ENCODE assay signal across 1 cellular context in the genomic region with DNA sequence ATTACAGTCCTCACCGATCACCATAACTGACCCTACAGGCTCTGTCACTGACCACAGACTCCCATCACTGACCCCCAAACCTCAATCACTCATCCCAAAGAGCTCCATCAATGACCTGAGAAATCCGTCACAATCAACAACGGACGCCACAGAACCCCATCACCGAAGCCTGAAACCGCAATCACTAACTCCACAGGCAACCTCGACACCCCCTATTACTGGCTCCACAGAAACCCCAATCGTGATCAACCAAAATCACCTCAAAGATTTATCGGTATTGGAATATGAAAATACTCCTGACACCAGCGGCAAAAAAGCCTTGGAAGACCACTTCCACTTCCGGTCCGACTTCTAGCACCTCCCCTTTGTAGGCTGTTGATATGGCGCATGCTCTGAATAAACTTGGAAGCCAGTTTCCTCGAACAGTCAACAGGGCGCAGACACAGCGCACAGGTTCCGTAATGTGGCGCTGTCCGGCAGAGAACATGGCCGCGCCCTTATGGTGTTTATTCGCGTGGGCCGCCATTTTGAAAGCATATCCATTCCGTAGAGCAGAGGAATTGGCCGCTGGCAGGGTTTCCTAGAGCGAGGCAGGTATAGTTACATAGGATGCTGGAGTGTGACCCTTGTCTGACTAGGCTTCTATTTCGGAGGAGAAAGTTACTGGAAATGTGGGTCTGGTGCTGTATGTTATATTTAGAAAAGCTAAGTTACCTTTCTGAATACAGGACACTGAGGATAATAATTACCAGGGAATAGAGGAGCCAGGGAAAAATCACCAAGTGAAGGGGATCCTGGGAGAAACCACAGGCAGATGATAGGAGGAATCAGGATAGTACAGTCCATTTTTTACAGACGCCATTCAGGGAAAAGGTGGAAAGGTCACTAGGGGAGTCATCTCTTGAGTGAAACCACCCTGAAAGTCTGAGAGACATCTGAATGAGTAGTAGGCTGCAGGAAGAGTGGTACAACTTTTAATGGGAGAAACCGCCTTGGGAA.
A peak's percentile ranks its signal among the peaks of the same experiment; 100 is the strongest.
TF ChIP-seq lines count a peak whose summit lies in the region.

A gene (minus strand): TSS at position 328 of the 999 bp plus-strand sequence. CDS start 2,785 bp downstream, outside the sequence.

TF ChIP-seq in HepG2, 621 proteins besides CTCF, POLR2A, EP300 and RAD21 (continued from another document and continues in another):
- TF ChIP-seq, protein P1, sequence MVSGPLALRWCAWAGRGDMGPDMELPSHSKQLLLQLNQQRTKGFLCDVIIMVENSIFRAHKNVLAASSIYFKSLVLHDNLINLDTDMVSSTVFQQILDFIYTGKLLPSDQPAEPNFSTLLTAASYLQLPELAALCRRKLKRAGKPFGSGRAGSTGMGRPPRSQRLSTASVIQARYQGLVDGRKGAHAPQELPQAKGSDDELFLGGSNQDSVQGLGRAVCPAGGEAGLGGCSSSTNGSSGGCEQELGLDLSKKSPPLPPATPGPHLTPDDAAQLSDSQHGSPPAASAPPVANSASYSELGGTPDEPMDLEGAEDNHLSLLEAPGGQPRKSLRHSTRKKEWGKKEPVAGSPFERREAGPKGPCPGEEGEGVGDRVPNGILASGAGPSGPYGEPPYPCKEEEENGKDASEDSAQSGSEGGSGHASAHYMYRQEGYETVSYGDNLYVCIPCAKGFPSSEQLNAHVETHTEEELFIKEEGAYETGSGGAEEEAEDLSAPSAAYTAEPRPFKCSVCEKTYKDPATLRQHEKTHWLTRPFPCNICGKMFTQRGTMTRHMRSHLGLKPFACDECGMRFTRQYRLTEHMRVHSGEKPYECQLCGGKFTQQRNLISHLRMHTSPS (CRISPR knock-in tag; IDR thresholded peaks at IDR 0.05; ENCODE audit: low read depth) = no peak
- TF ChIP-seq, protein P2, sequence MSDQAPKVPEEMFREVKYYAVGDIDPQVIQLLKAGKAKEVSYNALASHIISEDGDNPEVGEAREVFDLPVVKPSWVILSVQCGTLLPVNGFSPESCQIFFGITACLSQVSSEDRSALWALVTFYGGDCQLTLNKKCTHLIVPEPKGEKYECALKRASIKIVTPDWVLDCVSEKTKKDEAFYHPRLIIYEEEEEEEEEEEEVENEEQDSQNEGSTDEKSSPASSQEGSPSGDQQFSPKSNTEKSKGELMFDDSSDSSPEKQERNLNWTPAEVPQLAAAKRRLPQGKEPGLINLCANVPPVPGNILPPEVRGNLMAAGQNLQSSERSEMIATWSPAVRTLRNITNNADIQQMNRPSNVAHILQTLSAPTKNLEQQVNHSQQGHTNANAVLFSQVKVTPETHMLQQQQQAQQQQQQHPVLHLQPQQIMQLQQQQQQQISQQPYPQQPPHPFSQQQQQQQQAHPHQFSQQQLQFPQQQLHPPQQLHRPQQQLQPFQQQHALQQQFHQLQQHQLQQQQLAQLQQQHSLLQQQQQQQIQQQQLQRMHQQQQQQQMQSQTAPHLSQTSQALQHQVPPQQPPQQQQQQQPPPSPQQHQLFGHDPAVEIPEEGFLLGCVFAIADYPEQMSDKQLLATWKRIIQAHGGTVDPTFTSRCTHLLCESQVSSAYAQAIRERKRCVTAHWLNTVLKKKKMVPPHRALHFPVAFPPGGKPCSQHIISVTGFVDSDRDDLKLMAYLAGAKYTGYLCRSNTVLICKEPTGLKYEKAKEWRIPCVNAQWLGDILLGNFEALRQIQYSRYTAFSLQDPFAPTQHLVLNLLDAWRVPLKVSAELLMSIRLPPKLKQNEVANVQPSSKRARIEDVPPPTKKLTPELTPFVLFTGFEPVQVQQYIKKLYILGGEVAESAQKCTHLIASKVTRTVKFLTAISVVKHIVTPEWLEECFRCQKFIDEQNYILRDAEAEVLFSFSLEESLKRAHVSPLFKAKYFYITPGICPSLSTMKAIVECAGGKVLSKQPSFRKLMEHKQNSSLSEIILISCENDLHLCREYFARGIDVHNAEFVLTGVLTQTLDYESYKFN (CRISPR knock-in tag; conservative IDR thresholded peaks at IDR 0.05) = no peak
- TF ChIP-seq ESRRA (CRISPR knock-in tag; IDR thresholded peaks at IDR 0.05; ENCODE audit: low read depth) = no peak
- peak; percentile 96 for TF ChIP-seq EHMT2 (IDR thresholded peaks at IDR 0.05; ENCODE audit: borderline replicate concordance, low read depth, low read length)
- TF ChIP-seq BORCS8-MEF2B (CRISPR knock-in tag; IDR thresholded peaks at IDR 0.05) = 0 out of 2 replicates have a peak, but pooled peaks have one; percentile 53
- TF ChIP-seq, protein P3, sequence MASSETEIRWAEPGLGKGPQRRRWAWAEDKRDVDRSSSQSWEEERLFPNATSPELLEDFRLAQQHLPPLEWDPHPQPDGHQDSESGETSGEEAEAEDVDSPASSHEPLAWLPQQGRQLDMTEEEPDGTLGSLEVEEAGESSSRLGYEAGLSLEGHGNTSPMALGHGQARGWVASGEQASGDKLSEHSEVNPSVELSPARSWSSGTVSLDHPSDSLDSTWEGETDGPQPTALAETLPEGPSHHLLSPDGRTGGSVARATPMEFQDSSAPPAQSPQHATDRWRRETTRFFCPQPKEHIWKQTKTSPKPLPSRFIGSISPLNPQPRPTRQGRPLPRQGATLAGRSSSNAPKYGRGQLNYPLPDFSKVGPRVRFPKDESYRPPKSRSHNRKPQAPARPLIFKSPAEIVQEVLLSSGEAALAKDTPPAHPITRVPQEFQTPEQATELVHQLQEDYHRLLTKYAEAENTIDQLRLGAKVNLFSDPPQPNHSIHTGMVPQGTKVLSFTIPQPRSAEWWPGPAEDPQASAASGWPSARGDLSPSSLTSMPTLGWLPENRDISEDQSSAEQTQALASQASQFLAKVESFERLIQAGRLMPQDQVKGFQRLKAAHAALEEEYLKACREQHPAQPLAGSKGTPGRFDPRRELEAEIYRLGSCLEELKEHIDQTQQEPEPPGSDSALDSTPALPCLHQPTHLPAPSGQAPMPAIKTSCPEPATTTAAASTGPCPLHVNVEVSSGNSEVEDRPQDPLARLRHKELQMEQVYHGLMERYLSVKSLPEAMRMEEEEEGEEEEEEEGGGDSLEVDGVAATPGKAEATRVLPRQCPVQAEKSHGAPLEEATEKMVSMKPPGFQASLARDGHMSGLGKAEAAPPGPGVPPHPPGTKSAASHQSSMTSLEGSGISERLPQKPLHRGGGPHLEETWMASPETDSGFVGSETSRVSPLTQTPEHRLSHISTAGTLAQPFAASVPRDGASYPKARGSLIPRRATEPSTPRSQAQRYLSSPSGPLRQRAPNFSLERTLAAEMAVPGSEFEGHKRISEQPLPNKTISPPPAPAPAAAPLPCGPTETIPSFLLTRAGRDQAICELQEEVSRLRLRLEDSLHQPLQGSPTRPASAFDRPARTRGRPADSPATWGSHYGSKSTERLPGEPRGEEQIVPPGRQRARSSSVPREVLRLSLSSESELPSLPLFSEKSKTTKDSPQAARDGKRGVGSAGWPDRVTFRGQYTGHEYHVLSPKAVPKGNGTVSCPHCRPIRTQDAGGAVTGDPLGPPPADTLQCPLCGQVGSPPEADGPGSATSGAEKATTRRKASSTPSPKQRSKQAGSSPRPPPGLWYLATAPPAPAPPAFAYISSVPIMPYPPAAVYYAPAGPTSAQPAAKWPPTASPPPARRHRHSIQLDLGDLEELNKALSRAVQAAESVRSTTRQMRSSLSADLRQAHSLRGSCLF (CRISPR knock-in tag; IDR thresholded peaks at IDR 0.05; ENCODE audit: borderline replicate concordance) = no peak
- TF ChIP-seq ASH2L (IDR thresholded peaks at IDR 0.05; ENCODE audit: insufficient read length, low read depth, low read length) = peak; percentile 64
- TF ChIP-seq ZNF766 (CRISPR knock-in tag; IDR thresholded peaks at IDR 0.05; ENCODE audit: borderline replicate concordance) = peak; percentile 58; the same call in 1 of the 2 replicates
- TF ChIP-seq ZNF879 (CRISPR knock-in tag; IDR thresholded peaks at IDR 0.05) = no peak
- no peak for TF ChIP-seq ZFP41 (CRISPR knock-in tag; IDR thresholded peaks at IDR 0.05; ENCODE audit: borderline replicate concordance)
- no peak for TF ChIP-seq MZF1 (CRISPR knock-in tag; IDR thresholded peaks at IDR 0.05; ENCODE audit: borderline replicate concordance)
- TF ChIP-seq U2AF2 (IDR thresholded peaks at IDR 0.05; ENCODE audit: low read depth, low read length) = no peak
- TF ChIP-seq RNF2 (conservative IDR thresholded peaks at IDR 0.05; ENCODE audit: low read depth) = 0 out of 2 replicates have a peak, but pooled peaks have one; percentile 13
- TF ChIP-seq, protein P4, sequence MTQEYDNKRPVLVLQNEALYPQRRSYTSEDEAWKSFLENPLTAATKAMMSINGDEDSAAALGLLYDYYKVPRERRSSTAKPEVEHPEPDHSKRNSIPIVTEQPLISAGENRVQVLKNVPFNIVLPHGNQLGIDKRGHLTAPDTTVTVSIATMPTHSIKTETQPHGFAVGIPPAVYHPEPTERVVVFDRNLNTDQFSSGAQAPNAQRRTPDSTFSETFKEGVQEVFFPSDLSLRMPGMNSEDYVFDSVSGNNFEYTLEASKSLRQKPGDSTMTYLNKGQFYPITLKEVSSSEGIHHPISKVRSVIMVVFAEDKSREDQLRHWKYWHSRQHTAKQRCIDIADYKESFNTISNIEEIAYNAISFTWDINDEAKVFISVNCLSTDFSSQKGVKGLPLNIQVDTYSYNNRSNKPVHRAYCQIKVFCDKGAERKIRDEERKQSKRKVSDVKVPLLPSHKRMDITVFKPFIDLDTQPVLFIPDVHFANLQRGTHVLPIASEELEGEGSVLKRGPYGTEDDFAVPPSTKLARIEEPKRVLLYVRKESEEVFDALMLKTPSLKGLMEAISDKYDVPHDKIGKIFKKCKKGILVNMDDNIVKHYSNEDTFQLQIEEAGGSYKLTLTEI (CRISPR knock-in tag; conservative IDR thresholded peaks at IDR 0.05) = no peak
- TF ChIP-seq, protein P5, sequence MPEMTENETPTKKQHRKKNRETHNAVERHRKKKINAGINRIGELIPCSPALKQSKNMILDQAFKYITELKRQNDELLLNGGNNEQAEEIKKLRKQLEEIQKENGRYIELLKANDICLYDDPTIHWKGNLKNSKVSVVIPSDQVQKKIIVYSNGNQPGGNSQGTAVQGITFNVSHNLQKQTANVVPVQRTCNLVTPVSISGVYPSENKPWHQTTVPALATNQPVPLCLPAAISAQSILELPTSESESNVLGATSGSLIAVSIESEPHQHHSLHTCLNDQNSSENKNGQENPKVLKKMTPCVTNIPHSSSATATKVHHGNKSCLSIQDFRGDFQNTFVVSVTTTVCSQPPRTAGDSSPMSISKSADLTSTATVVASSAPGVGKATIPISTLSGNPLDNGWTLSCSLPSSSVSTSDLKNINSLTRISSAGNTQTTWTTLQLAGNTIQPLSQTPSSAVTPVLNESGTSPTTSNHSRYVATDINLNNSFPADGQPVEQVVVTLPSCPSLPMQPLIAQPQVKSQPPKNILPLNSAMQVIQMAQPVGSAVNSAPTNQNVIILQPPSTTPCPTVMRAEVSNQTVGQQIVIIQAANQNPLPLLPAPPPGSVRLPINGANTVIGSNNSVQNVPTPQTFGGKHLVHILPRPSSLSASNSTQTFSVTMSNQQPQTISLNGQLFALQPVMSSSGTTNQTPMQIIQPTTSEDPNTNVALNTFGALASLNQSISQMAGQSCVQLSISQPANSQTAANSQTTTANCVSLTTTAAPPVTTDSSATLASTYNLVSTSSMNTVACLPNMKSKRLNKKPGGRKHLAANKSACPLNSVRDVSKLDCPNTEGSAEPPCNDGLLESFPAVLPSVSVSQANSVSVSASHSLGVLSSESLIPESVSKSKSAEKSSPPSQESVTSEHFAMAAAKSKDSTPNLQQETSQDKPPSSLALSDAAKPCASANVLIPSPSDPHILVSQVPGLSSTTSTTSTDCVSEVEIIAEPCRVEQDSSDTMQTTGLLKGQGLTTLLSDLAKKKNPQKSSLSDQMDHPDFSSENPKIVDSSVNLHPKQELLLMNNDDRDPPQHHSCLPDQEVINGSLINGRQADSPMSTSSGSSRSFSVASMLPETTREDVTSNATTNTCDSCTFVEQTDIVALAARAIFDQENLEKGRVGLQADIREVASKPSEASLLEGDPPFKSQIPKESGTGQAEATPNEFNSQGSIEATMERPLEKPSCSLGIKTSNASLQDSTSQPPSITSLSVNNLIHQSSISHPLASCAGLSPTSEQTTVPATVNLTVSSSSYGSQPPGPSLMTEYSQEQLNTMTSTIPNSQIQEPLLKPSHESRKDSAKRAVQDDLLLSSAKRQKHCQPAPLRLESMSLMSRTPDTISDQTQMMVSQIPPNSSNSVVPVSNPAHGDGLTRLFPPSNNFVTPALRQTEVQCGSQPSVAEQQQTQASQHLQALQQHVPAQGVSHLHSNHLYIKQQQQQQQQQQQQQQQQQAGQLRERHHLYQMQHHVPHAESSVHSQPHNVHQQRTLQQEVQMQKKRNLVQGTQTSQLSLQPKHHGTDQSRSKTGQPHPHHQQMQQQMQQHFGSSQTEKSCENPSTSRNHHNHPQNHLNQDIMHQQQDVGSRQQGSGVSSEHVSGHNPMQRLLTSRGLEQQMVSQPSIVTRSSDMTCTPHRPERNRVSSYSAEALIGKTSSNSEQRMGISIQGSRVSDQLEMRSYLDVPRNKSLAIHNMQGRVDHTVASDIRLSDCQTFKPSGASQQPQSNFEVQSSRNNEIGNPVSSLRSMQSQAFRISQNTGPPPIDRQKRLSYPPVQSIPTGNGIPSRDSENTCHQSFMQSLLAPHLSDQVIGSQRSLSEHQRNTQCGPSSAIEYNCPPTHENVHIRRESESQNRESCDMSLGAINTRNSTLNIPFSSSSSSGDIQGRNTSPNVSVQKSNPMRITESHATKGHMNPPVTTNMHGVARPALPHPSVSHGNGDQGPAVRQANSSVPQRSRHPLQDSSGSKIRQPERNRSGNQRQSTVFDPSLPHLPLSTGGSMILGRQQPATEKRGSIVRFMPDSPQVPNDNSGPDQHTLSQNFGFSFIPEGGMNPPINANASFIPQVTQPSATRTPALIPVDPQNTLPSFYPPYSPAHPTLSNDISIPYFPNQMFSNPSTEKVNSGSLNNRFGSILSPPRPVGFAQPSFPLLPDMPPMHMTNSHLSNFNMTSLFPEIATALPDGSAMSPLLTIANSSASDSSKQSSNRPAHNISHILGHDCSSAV (CRISPR knock-in tag; IDR thresholded peaks at IDR 0.05; ENCODE audit: borderline replicate concordance) = no peak
- no peak for TF ChIP-seq PHF5A (CRISPR knock-in tag; IDR thresholded peaks at IDR 0.05; ENCODE audit: low read depth, unreplicated experiment)
- no peak for TF ChIP-seq PCBP1 (IDR thresholded peaks at IDR 0.05; ENCODE audit: borderline replicate concordance, low read depth, low read length)
- TF ChIP-seq, protein P6, sequence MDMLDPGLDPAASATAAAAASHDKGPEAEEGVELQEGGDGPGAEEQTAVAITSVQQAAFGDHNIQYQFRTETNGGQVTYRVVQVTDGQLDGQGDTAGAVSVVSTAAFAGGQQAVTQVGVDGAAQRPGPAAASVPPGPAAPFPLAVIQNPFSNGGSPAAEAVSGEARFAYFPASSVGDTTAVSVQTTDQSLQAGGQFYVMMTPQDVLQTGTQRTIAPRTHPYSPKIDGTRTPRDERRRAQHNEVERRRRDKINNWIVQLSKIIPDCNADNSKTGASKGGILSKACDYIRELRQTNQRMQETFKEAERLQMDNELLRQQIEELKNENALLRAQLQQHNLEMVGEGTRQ (IDR thresholded peaks at IDR 0.05; ENCODE audit: low read depth, low read length) = no peak
- TF ChIP-seq, protein P6 (CRISPR knock-in tag; IDR thresholded peaks at IDR 0.05; ENCODE audit: borderline replicate concordance) = no peak
- TF ChIP-seq ZBTB21 (CRISPR knock-in tag; IDR thresholded peaks at IDR 0.05) = no peak; the same call in 1 of the 2 replicates
